21 cellular contexts compared by ENCODE assay signal in genomic region chr12:31568498-31568897, GRCh38. TPM values are rescaled to one million over a fixed set of nuclear protein-coding genes. Genes with fewer than 3 reads are reported as not detected.
"Had no signal": no experiment of that assay in that cellular context is flagged by ENCODE, and none has a peak within 500 bp of the region (broad histone marks: within the 10 kb centered on the region; RNA-seq: fewer than 3 reads in every experiment).

No MANE protein-coding gene starts in this region.

- H3K36me3 ChIP-seq: heart right ventricle, lower lobe of right lung, right atrium auricular region, stomach, suprapubic skin, transverse colon had no signal

- FAIRE-seq: endometrium, keratinocyte, urothelium cell line had no signal

- H3K27ac ChIP-seq: heart right ventricle, lower lobe of right lung, psoas muscle, right atrium auricular region, stomach, suprapubic skin, transverse colon had no signal

- DNase-seq: activated CD4-positive, alpha-beta memory T cell treated with anti-CD3 and anti-CD28 coated beads, Interleukin-2, amount 10 ng/mL, durations not matched to agents 7 days and 5 days; activated CD4-positive, alpha-beta T cell treated with anti-CD3 and anti-CD28 coated beads, Interleukin-2, amount 10 ng/mL, durations not matched to agents 24 days and 14 days; activated effector memory CD4-positive, alpha-beta T cell treated with Interleukin-2 at 50 U/mL for 16 hours; activated naive CD4-positive, alpha-beta T cell treated with anti-CD3 and anti-CD28 coated beads, Interleukin-2, amount 10 ng/mL, durations not matched to agents 7 days and 5 days; activated naive CD8-positive, alpha-beta T cell treated with anti-CD3 and anti-CD28 coated beads, Interleukin-2, amount 50 U/mL, for 24 hours; activated T-cell treated with anti-CD3 and anti-CD28 coated beads, Interleukin-2, amount 50 U/mL, for 72 hours; heart right ventricle; left colon; lower lobe of right lung; naive thymus-derived CD4-positive, alpha-beta T cell; psoas muscle; stimulated activated CD4-positive, alpha-beta T cell treated with anti-CD3 and anti-CD28 coated beads, Interleukin-12 subunit alpha, Interleukin-12 subunit beta, amount 100 ng/mL, for 4 hours; stomach; T-helper 17 cell; transverse colon had no signal

- H3K4me3 ChIP-seq: heart right ventricle, lower lobe of right lung, psoas muscle, right atrium auricular region, stomach, suprapubic skin, transverse colon had no signal

- H3K9me3 ChIP-seq: heart right ventricle, lower lobe of right lung, psoas muscle, right atrium auricular region, stomach, suprapubic skin, transverse colon had no signal

- H3K4me1 ChIP-seq: suprapubic skin, transverse colon had no signal

- H3K27me3 ChIP-seq: heart right ventricle, right atrium auricular region, stomach, suprapubic skin, transverse colon had no signal

- ATAC-seq: activated CD4-positive, CD25-positive, alpha-beta regulatory T cell treated with anti-CD3 and anti-CD28 coated beads, Interleukin-2, amount 50 U/mL, for 24 hours; activated naive CD8-positive, alpha-beta T cell treated with anti-CD3 and anti-CD28 coated beads, Interleukin-2, amount 50 U/mL, for 24 hours; activated T-cell treated with anti-CD3 and anti-CD28 coated beads, Interleukin-2, amount 50 U/mL, for 72 hours; heart right ventricle; left colon; lower lobe of right lung; naive thymus-derived CD4-positive, alpha-beta T cell; psoas muscle; T-helper 17 cell had no signal

RNA-seq across cellular contexts. Expression of gene DENND5B, which starts 22.4 kb away (rescaled TPM):
- total RNA-seq: activated CD4-positive, alpha-beta T cell treated with anti-CD3 and anti-CD28 coated beads, Interleukin-2, amount 10 ng/mL, durations not matched to agents 24 days and 14 days had no signal
- polyA plus RNA-seq: naive thymus-derived CD4-positive, alpha-beta T cell had no signal
